Comparison of ENCODE assay signal across 22 cellular contexts in the genomic region with DNA sequence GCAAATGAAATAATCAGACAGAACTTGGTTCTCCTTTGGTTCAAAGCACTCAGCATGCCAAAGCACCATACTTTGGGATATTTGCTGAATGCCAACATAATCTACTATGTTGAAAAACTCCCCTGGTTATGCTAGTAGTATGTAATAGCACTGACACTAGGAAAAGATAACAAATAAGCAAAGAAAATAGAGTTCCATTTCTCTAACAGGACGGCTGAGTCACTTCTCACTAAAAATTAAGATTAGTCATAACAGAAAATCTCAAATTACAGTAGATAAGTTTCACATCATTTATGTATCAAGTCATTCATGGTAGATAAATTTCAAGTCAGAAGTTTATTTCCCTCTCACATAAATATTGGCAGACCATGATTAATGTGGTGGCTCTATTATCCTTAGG. TPM values are rescaled to one million over a fixed set of nuclear protein-coding genes. Genes with fewer than 3 reads are reported as not detected.
"Had no signal": no experiment of that assay in that cellular context is flagged by ENCODE, and none has a peak within 500 bp of the region (broad histone marks: within the 10 kb centered on the region; RNA-seq: fewer than 3 reads in every experiment).

No MANE protein-coding gene starts in this region.

- H3K4me3 ChIP-seq: colonic mucosa, esophagus squamous epithelium had no signal

- DNase-seq: activated CD4-positive, alpha-beta T cell treated with anti-CD3 and anti-CD28 coated beads, Interleukin-2, amount 10 ng/mL, durations not matched to agents 24 days and 14 days; activated CD4-positive, CD25-positive, alpha-beta regulatory T cell; activated CD8-positive, alpha-beta memory T cell treated with anti-CD3 and anti-CD28 coated beads, Interleukin-2, amount 50 U/mL, for 48 hours; activated naive CD8-positive, alpha-beta T cell treated with anti-CD3 and anti-CD28 coated beads for 36 hours; aorta; caudate nucleus; colonic mucosa; esophagus squamous epithelium; foreskin fibroblast; glutamatergic neuron; hypothalamus; kidney glomerular epithelial cell; left ventricle myocardium superior; mesenchymal stem cell; occipital lobe; right cardiac atrium; small intestine; stimulated activated CD4-positive, alpha-beta T cell treated with anti-CD3 and anti-CD28 coated beads, Interleukin-4, amount 100 ng/mL, for 4 hours; stimulated activated CD8-positive, alpha-beta memory T cell treated with anti-CD3 and anti-CD28 coated beads, Interleukin-4, amount 100 ng/mL, for 48 hours; stimulated activated naive CD8-positive, alpha-beta T cell treated with anti-CD3 and anti-CD28 coated beads, Interleukin-15, Interleukin-2, amounts not matched to agents 100 U/mL and 50 U/mL, for 24 hours had no signal

- H3K9me3 ChIP-seq: colonic mucosa, esophagus squamous epithelium had no signal

- H3K27me3 ChIP-seq: colonic mucosa, esophagus squamous epithelium had no signal

- H3K27ac ChIP-seq: colonic mucosa, esophagus squamous epithelium had no signal

- H3K4me1 ChIP-seq: colonic mucosa, esophagus squamous epithelium had no signal

- H3K36me3 ChIP-seq: colonic mucosa, esophagus squamous epithelium had no signal

- ATAC-seq: left ventricle myocardium superior; right cardiac atrium; stimulated activated naive CD8-positive, alpha-beta T cell treated with anti-CD3 and anti-CD28 coated beads, Interleukin-15, Interleukin-2, amounts not matched to agents 100 U/mL and 50 U/mL, for 24 hours had no signal

RNA-seq across cellular contexts. Expression of gene PDHA2, which starts 17.9 kb away (rescaled TPM):
- total RNA-seq: activated CD4-positive, alpha-beta T cell treated with anti-CD3 and anti-CD28 coated beads, Interleukin-2, amount 10 ng/mL, durations not matched to agents 24 days and 14 days; activated naive CD8-positive, alpha-beta T cell treated with anti-CD3 and anti-CD28 coated beads for 36 hours; aorta; colonic mucosa; esophagus squamous epithelium; left ventricle myocardium superior; occipital lobe; progenitor cell of endocrine pancreas; right cardiac atrium; temporal lobe had no signal
